Comparison of ENCODE assay signal across 21 cellular contexts in the genomic region with DNA sequence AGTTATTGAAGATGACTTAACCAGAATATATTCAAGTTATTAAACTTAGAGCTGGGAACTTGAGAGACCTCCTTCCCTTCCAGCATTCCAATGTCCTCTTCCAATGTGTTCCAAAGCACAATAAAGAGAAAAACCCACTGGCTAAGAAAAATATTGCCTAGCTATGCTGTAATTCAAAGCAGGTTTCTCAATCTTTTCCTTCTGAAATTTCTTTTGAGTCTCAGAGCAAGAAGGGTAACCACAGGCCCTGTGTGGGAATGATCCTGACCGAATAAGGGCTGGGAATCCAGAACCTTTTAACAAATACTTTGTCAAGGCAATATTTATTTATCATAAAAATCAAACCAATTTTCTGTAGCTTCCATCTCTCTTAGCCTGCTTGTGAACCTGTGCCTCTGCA.
DNase-seq lines count a peak whose midpoint lies in the region; ATAC-seq and TF ChIP-seq lines count a peak whose summit lies in the region.
"Had no signal": no experiment of that assay in that cellular context is flagged by ENCODE, and none has a peak within 500 bp of the region (broad histone marks: within the 10 kb centered on the region; RNA-seq: fewer than 3 reads in every experiment).

No MANE protein-coding gene starts in this region.

- no peak overlapping the region for H3K4me3 Mint-ChIP-seq in osteocyte (ENCODE audit: unreplicated experiment)
- H3K4me3 Mint-ChIP-seq: B cell; CD4-positive, alpha-beta T cell; CD8-positive, alpha-beta memory T cell had no signal

- H3K4me3 ChIP-seq in AG10803 (ENCODE audit: low read length): no peak overlapping the region
- no peak overlapping the region for H3K4me3 ChIP-seq in adipocyte (ENCODE audit: low read length)
- H3K4me3 ChIP-seq: A549; BLaER1 treated with 17β-estradiol and CSF1 and Interleukin-3, amounts not matched to agents 10 nM and 100 nM; GM12878 had no signal

- H3K4me1 ChIP-seq in adipocyte (ENCODE audit: control insufficient read depth, insufficient read depth, low read length): peaks cover 14% of the 10 kb centered on the region
- H3K4me1 ChIP-seq: A549 had no signal

- H3K27me3 ChIP-seq in adipocyte (replicated peaks; ENCODE audit: control insufficient read depth, insufficient read depth, low read length): no peaks in the 10 kb centered on the region
- H3K27me3 ChIP-seq: BLaER1 treated with 17β-estradiol and CSF1 and Interleukin-3, amounts not matched to agents 10 nM and 100 nM had no signal

- peaks cover 36% of the 10 kb centered on the region for H3K4me1 Mint-ChIP-seq in osteocyte (ENCODE audit: unreplicated experiment)
- H3K4me1 Mint-ChIP-seq: B cell had no signal

- H3K27me3 Mint-ChIP-seq in osteocyte (ENCODE audit: unreplicated experiment): peaks cover 19% of the 10 kb centered on the region

- DNase-seq in AG10803 (ENCODE audit: low read depth): peak; percentile 56
- peak; percentile 42 for DNase-seq in GM03348 (ENCODE audit: low spot score)
- peak; percentile 57 for DNase-seq in adipocyte (ENCODE audit: low read depth)
- DNase-seq in osteocyte (ENCODE audit: extremely low spot score, unreplicated experiment): no peak
- DNase-seq in SK-N-DZ (ENCODE audit: low spot score): no peak
- DNase-seq in GM20000 (ENCODE audit: low spot score): no peak
- no peak for DNase-seq in germinal center (ENCODE audit: low spot score)
- DNase-seq: AML-193; CD4-positive, alpha-beta T cell; CD8-positive, alpha-beta memory T cell; COR-L47; DMS 273 treated with DMSO at 0.1 percent for 48 hours; DMS153; DMS53; DMS79 treated with DMSO at 0.1 percent for 48 hours; GF-D8 had no signal

- TF ChIP-seq CTCF in AG10803 (conservative IDR thresholded peaks at IDR 0.05; ENCODE audit: low read length) (no peak), osteocyte (IDR thresholded peaks at IDR 0.05) (no peak), GM20000 (IDR thresholded peaks at IDR 0.05; ENCODE audit: extremely low read depth, missing control alignments) (no peak)

- H3K9me3 Mint-ChIP-seq in osteocyte (ENCODE audit: unreplicated experiment): peaks cover 2% of the 10 kb centered on the region
- H3K9me3 Mint-ChIP-seq: CD4-positive, alpha-beta T cell had no signal

- H3K27ac Mint-ChIP-seq in osteocyte (ENCODE audit: unreplicated experiment): peak overlapping the region; percentile 16
- H3K27ac Mint-ChIP-seq: B cell; CD4-positive, alpha-beta T cell; CD8-positive, alpha-beta memory T cell had no signal

- H3K36me3 ChIP-seq in adipocyte (ENCODE audit: control insufficient read depth, insufficient read depth, low read length, severe bottlenecking): no peaks in the 10 kb centered on the region
- H3K36me3 ChIP-seq: BLaER1 treated with 17β-estradiol and CSF1 and Interleukin-3, amounts not matched to agents 10 nM and 100 nM had no signal

- H3K36me3 Mint-ChIP-seq in osteocyte (ENCODE audit: unreplicated experiment): peaks cover 1% of the 10 kb centered on the region
- H3K36me3 Mint-ChIP-seq: CD8-positive, alpha-beta memory T cell had no signal

- no peak overlapping the region for H3K9ac ChIP-seq in adipocyte (ENCODE audit: low read length)
- H3K9ac ChIP-seq: BLaER1 treated with 17β-estradiol and CSF1 and Interleukin-3, amounts not matched to agents 10 nM and 100 nM had no signal

- H3K9me3 ChIP-seq in adipocyte (ENCODE audit: control insufficient read depth, low read length): peaks cover 6% of the 10 kb centered on the region
- H3K9me3 ChIP-seq: A549 had no signal

- ATAC-seq in GM19351 (IDR thresholded peaks at IDR 0.05; ENCODE audit: unreplicated experiment): no peak
- ATAC-seq: A549, GM12878 had no signal

Comparison
In these comparisons a context has a peak if more than half of its experiments do, and no peak if none do; other contexts are left out.
1. DNase-seq: peak in AG10803 (single experiment), GM03348 (single experiment) and adipocyte (single experiment); none in osteocyte (single experiment), SK-N-DZ (single experiment), GM20000 (single experiment) and germinal center (single experiment).